8 cellular contexts compared by ENCODE assay signal in the genomic region with DNA sequence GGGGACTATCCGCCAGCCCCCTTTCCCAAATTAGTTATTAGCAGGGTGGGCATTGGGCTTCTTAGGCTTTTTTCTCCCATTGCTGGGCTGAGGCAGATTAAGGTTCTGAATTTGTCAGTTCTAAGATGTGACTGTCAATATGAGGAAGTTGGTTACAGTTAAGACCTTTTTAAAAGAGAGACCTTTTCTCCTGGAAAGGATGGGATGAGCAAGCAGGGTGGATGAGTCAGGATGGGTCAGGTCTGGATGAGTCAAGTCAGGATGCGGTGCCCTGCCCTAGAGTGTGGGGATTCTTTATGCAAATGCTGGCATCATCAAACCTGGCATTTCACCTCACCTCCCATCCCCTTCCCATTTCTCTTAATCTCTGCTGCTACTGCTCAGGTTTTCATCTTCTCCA. TPM values are rescaled to one million over a fixed set of nuclear protein-coding genes. Genes with fewer than 3 reads are reported as not detected.
DNase-seq lines count a peak whose midpoint lies in the region; TF ChIP-seq lines count a peak whose summit lies in the region.

No MANE protein-coding gene starts in this region.

- H3K4me1 ChIP-seq in mesenchymal stem cell (ENCODE audit: control insufficient read depth, insufficient read depth, low read depth, low read length) (peaks cover 30% of the 10 kb centered on the region), tibial nerve (peaks cover 0 to 49% (median 32%) of the 10 kb centered on the region in 4 donors)

- H2BK120ac ChIP-seq in mesenchymal stem cell (ENCODE audit: low read depth, low read length), result no peak overlapping the region

- no peak for TF ChIP-seq EP300 in tibial nerve (IDR thresholded peaks at IDR 0.05)

- H2AFZ ChIP-seq in mesenchymal stem cell (ENCODE audit: low read depth, low read length), result no peak overlapping the region

- H3K9me3 ChIP-seq in mesenchymal stem cell (ENCODE audit: control insufficient read depth, low read length), result no peaks in the 10 kb centered on the region
- no peaks in the 10 kb centered on the region for H3K9me3 ChIP-seq in tibial nerve

- peak; percentile 85 for DNase-seq in GM03348 (ENCODE audit: low spot score)
- peak; percentile 89 for DNase-seq in NCI-H226
- peak; percentile 64 for DNase-seq in amniotic stem cell (lab: John Stamatoyannopoulos, UW)
- peak; percentile 85 for DNase-seq in mesenchymal stem cell
- DNase-seq in tibial nerve (ENCODE audit: low spot score in 2 of 2), result no peak
- no peak for DNase-seq in GM13976 (ENCODE audit: low spot score)
- DNase-seq in hypothalamus (lab: John Stamatoyannopoulos, UW), result no peak
- no peak for DNase-seq in NCI-H524 (lab: John Stamatoyannopoulos, UW)

- H2BK12ac ChIP-seq in mesenchymal stem cell (ENCODE audit: low read length in 2 of 2), result no peak overlapping the region

- no peak overlapping the region for H3K14ac ChIP-seq in mesenchymal stem cell (ENCODE audit: low read length in 2 of 2)

- H3K4me3 ChIP-seq in mesenchymal stem cell (ENCODE audit: insufficient read depth in 1 of 2, low read depth in 1 of 2, low read length in 2 of 2) (peak overlapping the region in 1 of 2 experiments; percentile 98), tibial nerve (peak overlapping the region in 1 of 4 donors; percentile 97)

- H3K36me3 ChIP-seq in mesenchymal stem cell (ENCODE audit: control insufficient read depth in 1 of 2, insufficient read depth in 2 of 2, low read depth in 1 of 2, low read length in 2 of 2) (peaks cover 21 to 29% of the 10 kb centered on the region in 2 experiments), tibial nerve (peaks cover 0 to 21% (median 0%) of the 10 kb centered on the region in 3 donors)

- no peak overlapping the region for H3K4ac ChIP-seq in mesenchymal stem cell (ENCODE audit: low read depth in 1 of 2, low read length in 2 of 2)

- in situ Hi-C loops in GM13976 (cut with MboI; ENCODE audit: low sequenced_read_pairs, unreplicated experiment), result loop anchor here (10.0 kb wide), 1 partner anchor 148 kb away; no protein-coding TSS in a partner anchor

- no peak overlapping the region for H3K23ac ChIP-seq in mesenchymal stem cell (ENCODE audit: low read length in 2 of 2)

- no peak for TF ChIP-seq POLR2A in tibial nerve (IDR thresholded peaks at IDR 0.05)

- TF ChIP-seq CTCF in tibial nerve (IDR thresholded peaks at IDR 0.05) (no peak), GM13976 (IDR thresholded peaks at IDR 0.05; ENCODE audit: borderline replicate concordance, control extremely low read depth, extremely low read depth, insufficient read depth, missing control alignments) (no peak)

- H3K79me1 ChIP-seq in mesenchymal stem cell (replicated peaks; ENCODE audit: low read length, poor library complexity, severe bottlenecking), result peaks cover 3% of the 10 kb centered on the region

- H3K27ac ChIP-seq in mesenchymal stem cell (ENCODE audit: low read length, poor library complexity, severe bottlenecking) (peak overlapping the region; percentile 81), tibial nerve (peak overlapping the region; percentile 12 to 89 (median 74))

- H3K4me2 ChIP-seq in mesenchymal stem cell (ENCODE audit: low read length, poor library complexity, severe bottlenecking), result peak overlapping the region; percentile 88

- H3K9ac ChIP-seq in mesenchymal stem cell (ENCODE audit: low read length), result peak overlapping the region; percentile 99

- no peak overlapping the region for H3K18ac ChIP-seq in mesenchymal stem cell (ENCODE audit: low read depth in 1 of 2, low read length in 2 of 2)

- H2BK5ac ChIP-seq in mesenchymal stem cell (ENCODE audit: low read depth, low read length, poor library complexity, severe bottlenecking), result no peak overlapping the region

- WGBS in mesenchymal stem cell, result no CpG with 5 or more reads among the region's 2 CpGs
- WGBS in tibial nerve, 2 donors, result 72 to 75% methylated on average over 2 of the region's 2 CpGs

- H3K27me3 ChIP-seq in mesenchymal stem cell (ENCODE audit: control insufficient read depth in 1 of 2, insufficient read depth in 1 of 2, low read length in 2 of 2) (no peaks in the 10 kb centered on the region), tibial nerve (no peaks in the 10 kb centered on the region)

- no peak overlapping the region for H4K91ac ChIP-seq in mesenchymal stem cell (ENCODE audit: low read length)

- H2BK15ac ChIP-seq in mesenchymal stem cell (ENCODE audit: low read depth, poor library complexity, severe bottlenecking), result no peak overlapping the region

- H4K8ac ChIP-seq in mesenchymal stem cell (ENCODE audit: low read length), result no peak overlapping the region

- no peak overlapping the region for H2AK5ac ChIP-seq in mesenchymal stem cell (ENCODE audit: low read length, severe bottlenecking)

RNA-seq across cellular contexts. Expression of gene AEN, which starts 1.9 kb away (rescaled TPM):
- polyA plus RNA-seq in mesenchymal stem cell (2013, experiment 1 of 2), result 26.2 TPM
- polyA plus RNA-seq in mesenchymal stem cell (2013, experiment 2 of 2), result 25.8 TPM
- 10 to 100 TPM; 10.1 to 17.8 (median 13.1) TPM for total RNA-seq in tibial nerve

RNA-seq across cellular contexts. Expression of gene ISG20, which starts 15.8 kb away (rescaled TPM):
- 3.3 TPM for polyA plus RNA-seq in mesenchymal stem cell (2013, experiment 1 of 2)
- 3.6 TPM for polyA plus RNA-seq in mesenchymal stem cell (2013, experiment 2 of 2)
- 10 to 100 TPM; 18.2 to 34.5 (median 23.8) TPM for total RNA-seq in tibial nerve

Comparison
In these comparisons a context has a peak if more than half of its experiments do, and no peak if none do; other contexts are left out.
1. DNase-seq: peak in GM03348 (single experiment), NCI-H226 (single experiment), amniotic stem cell (single experiment) and mesenchymal stem cell (single experiment); none in tibial nerve (0 of 2), GM13976 (single experiment), hypothalamus (0 of 51) and NCI-H524 (0 of 2).